ENCODE assay signal across 8 cellular contexts in the genomic region with DNA sequence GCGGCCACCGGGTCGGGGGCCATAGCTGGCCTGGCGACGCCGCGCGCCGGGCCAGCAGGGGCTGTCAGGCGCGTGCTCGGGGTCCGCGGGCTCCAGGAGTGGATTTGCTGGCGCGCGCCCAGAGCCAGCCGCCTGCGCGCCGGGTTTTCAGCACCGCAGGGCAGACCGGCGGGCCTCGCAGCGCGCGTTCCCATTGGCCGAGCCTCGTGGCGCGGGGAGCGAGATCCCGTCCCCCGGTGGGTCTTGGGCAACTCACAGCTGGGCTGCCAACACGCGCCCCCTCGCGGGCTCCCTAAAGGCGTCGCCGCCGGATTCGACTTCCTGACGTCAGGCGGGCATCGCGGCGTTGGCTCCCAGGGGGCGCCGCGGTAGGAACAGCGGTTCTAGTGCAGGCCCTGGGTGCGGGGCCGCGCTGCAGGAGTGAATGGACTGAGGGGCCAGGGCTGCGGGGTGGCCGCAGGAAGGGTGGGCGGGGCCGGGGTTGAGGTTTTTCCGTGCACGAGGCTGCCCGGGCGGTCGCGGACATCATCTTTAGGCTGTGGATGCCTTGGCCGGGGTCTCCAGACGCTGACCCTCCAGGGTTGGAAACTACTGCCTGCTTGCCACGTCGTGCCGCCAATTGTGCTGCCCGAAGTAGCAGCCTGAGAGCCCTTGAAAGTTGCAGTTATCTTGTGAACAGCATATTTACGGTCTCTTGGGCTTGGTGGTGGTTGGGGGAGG. TPM values are rescaled to one million over a fixed set of nuclear protein-coding genes. Genes with fewer than 3 reads are reported as not detected.
DNase-seq lines count a peak whose midpoint lies in the region; ATAC-seq and TF ChIP-seq lines count a peak whose summit lies in the region.

A gene (minus strand): TSS at position 268 of the 720 bp plus-strand sequence. CDS start 74 bp downstream, at position 194.

- peak within 1 kb of the TSS; percentile 95 to 97 for H3K27ac ChIP-seq in left lung

- intact Hi-C loops in left lung (cut with DNase I), result no loop called here

- peak; percentile 46 for ATAC-seq in GM19023 (IDR thresholded peaks at IDR 0.05; ENCODE audit: unreplicated experiment)
- ATAC-seq in HG03439 (IDR thresholded peaks at IDR 0.05; ENCODE audit: unreplicated experiment), result peak; percentile 49
- peak; percentile 68 for ATAC-seq in left lung

- peaks cover 0 to 28% of the 10 kb centered on the region in 2 donors for H3K27me3 ChIP-seq in left lung

- DNase-seq in AG09319 (ENCODE audit: extremely low read depth, low read depth) (peak; percentile 87), NCI-H524 treated with DMSO at 0.1 percent for 48 hours (lab: John Stamatoyannopoulos, UW) (peak; percentile 75), dermis blood vessel endothelial cell (peak; percentile 95), left lung (peak; percentile 92 to 96)
- peak; percentile 58 for DNase-seq in activated CD4-positive, alpha-beta T cell treated with anti-CD3 and anti-CD28 coated beads, Interleukin-2, amount 50 U/mL, for 1 hour
- DNase-seq in stimulated activated CD4-positive, alpha-beta T cell treated with anti-CD3 and anti-CD28 coated beads, Interleukin-2, amount 100 ng/mL, for 4 hours (ENCODE audit: low read depth), result peak; percentile 56

- peaks cover 3 to 27% of the 10 kb centered on the region in 2 donors for H3K4me1 ChIP-seq in left lung

- no peaks in the 10 kb centered on the region for H3K9me3 ChIP-seq in left lung

- H3K36me3 ChIP-seq in left lung, result peaks cover 0 to 9% of the 10 kb centered on the region in 2 donors

- peak; percentile 60 for TF ChIP-seq CTCF in AG09319 (IDR thresholded peaks at IDR 0.05; ENCODE audit: low read depth, low read length)
- peak; percentile 42 to 57 for TF ChIP-seq CTCF in left lung (IDR thresholded peaks at IDR 0.05)

- H3K4me3 ChIP-seq in left lung, result peak within 1 kb of the TSS; percentile 54 to 68

RNA-seq across cellular contexts. Expression of the gene that starts here (rescaled TPM):
- 34.9 and 73.6 TPM in 2 replicates for total RNA-seq in dermis blood vessel endothelial cell
- 100 to 1,000 TPM in 1 of 2 donors, 10 to 100 TPM in 1; 51.9 to 161 TPM for total RNA-seq in left lung

Comparison
In these comparisons a context has a peak if more than half of its experiments do, and no peak if none do; other contexts are left out.
1. Peak in every context shown above with its lines: DNase-seq, ATAC-seq, H3K4me3 ChIP-seq and H3K27ac ChIP-seq.